ENCODE assay signal across 9 cellular contexts in genomic region chr17:80546267-80546666, GRCh38. TPM values are rescaled to one million over a fixed set of nuclear protein-coding genes. Genes with fewer than 3 reads are reported as not detected.
DNase-seq lines count a peak whose midpoint lies in the region; ATAC-seq and TF ChIP-seq lines count a peak whose summit lies in the region.
"Had no signal": no experiment of that assay in that cellular context is flagged by ENCODE, and none has a peak within 500 bp of the region (broad histone marks: within the 10 kb centered on the region; RNA-seq: fewer than 3 reads in every experiment).

No MANE protein-coding gene starts in this region.

- H3K27me3 Mint-ChIP-seq in dendritic cell treated with granulocyte-macrophage colony-stimulating factor and Interleukin-4, amounts not matched to agents 40 ng/mL and 50 ng/mL, for 4 days = peaks cover 15% of the 10 kb centered on the region
- no peaks in the 10 kb centered on the region for H3K27me3 Mint-ChIP-seq in osteocyte (ENCODE audit: unreplicated experiment)

- H4K20me1 ChIP-seq in HCT116 (ENCODE audit: insufficient read depth) = peaks cover 13% of the 10 kb centered on the region; the same call in 1 of the 2 replicates

- H3K27ac ChIP-seq in HCT116 (ENCODE audit: low read depth, low read length) = no peak overlapping the region

- H3K4me3 Mint-ChIP-seq in dendritic cell treated with granulocyte-macrophage colony-stimulating factor and Interleukin-4, amounts not matched to agents 40 ng/mL and 50 ng/mL, for 4 days = peak overlapping the region; percentile 89
- H3K4me3 Mint-ChIP-seq in osteocyte (ENCODE audit: unreplicated experiment) = peak overlapping the region; percentile 89

- H3K9me3 ChIP-seq in HCT116 (ENCODE audit: control insufficient read depth in 1 of 2, insufficient read depth in 1 of 2, low read depth in 1 of 2, low read length in 2 of 2) (no peaks in the 10 kb centered on the region), NT2/D1 (ENCODE audit: insufficient read depth, low read length) (no peaks in the 10 kb centered on the region)
- H3K9me3 ChIP-seq: heart right ventricle had no signal

- no peak overlapping the region for H3K27ac Mint-ChIP-seq in dendritic cell treated with granulocyte-macrophage colony-stimulating factor and Interleukin-4, amounts not matched to agents 40 ng/mL and 50 ng/mL, for 4 days
- no peak overlapping the region for H3K27ac Mint-ChIP-seq in osteocyte (ENCODE audit: unreplicated experiment)

- TF ChIP-seq CTCF in HCT116 (IDR thresholded peaks at IDR 0.05 in 2 of 3, conservative IDR thresholded peaks at IDR 0.05 in 1 of 3; ENCODE audit: borderline replicate concordance in 1 of 3, insufficient read depth in 1 of 3, low read depth in 2 of 3, low read length in 2 of 3) = no peak
- no peak for TF ChIP-seq CTCF in osteocyte (IDR thresholded peaks at IDR 0.05)

- H3K27me3 ChIP-seq in HCT116 (ENCODE audit: insufficient read depth, low read length) = no peaks in the 10 kb centered on the region
- H3K27me3 ChIP-seq in NT2/D1 (ENCODE audit: insufficient read depth, insufficient read length) = no peaks in the 10 kb centered on the region

- no peaks in the 10 kb centered on the region for H3K9me3 Mint-ChIP-seq in dendritic cell treated with granulocyte-macrophage colony-stimulating factor and Interleukin-4, amounts not matched to agents 40 ng/mL and 50 ng/mL, for 4 days
- H3K9me3 Mint-ChIP-seq in osteocyte (ENCODE audit: unreplicated experiment) = no peaks in the 10 kb centered on the region

- H3K9me2 ChIP-seq in HCT116 (ENCODE audit: insufficient read depth) = no peaks in the 10 kb centered on the region

- peaks cover 9 to 29% of the 10 kb centered on the region in 2 experiments for H3K4me1 ChIP-seq in HCT116 (ENCODE audit: control insufficient read depth in 1 of 2, insufficient read depth in 2 of 2, low read length in 2 of 2)
- H3K4me1 ChIP-seq in NT2/D1 (ENCODE audit: insufficient read depth, insufficient read length) = peaks cover 4% of the 10 kb centered on the region

- peaks cover 26% of the 10 kb centered on the region for H3K4me1 Mint-ChIP-seq in dendritic cell treated with granulocyte-macrophage colony-stimulating factor and Interleukin-4, amounts not matched to agents 40 ng/mL and 50 ng/mL, for 4 days (ENCODE audit: low read depth)
- peaks cover 31% of the 10 kb centered on the region for H3K4me1 Mint-ChIP-seq in osteocyte (ENCODE audit: unreplicated experiment)

- CTCF ChIA-PET in HCT116 (lab: Charles Lee) = no interaction called here

- H3K9ac ChIP-seq in HCT116 (ENCODE audit: low read length) = peak overlapping the region; percentile 90
- peak overlapping the region; percentile 98 for H3K9ac ChIP-seq in NT2/D1 (ENCODE audit: insufficient read length, low read depth)

- no peak for TF ChIP-seq POLR2A in HCT116 (IDR thresholded peaks at IDR 0.05; ENCODE audit: borderline replicate concordance, extremely low read depth, insufficient read depth, insufficient read length)

- BruUV-seq in HCT116 (replicated peaks; lab: Mats Ljungman, UMichigan) = no TSS peak

- ATAC-seq in HCT116 (no peak), GM19328 (IDR thresholded peaks at IDR 0.05; ENCODE audit: unreplicated experiment) (no peak), GM18907 (IDR thresholded peaks at IDR 0.05; ENCODE audit: unreplicated experiment) (no peak)
- ATAC-seq: heart right ventricle had no signal

- RAD21 ChIA-PET in HCT116 (lab: Charles Lee; ENCODE audit: low non-redundant PET in 1 of 2, low total read pairs in 2 of 2, uncharacterized antibody in 2 of 2, unreplicated experiment in 2 of 2) = no interaction called here

- H3K4me3 ChIP-seq in HCT116 (replicated peaks in 1 of 2; ENCODE audit: low read depth in 1 of 2, low read length in 2 of 2) (peak overlapping the region; percentile 81 to 93), NT2/D1 (ENCODE audit: insufficient read length, low read depth) (peak overlapping the region; percentile 95)

- intact Hi-C loops in HCT116 (cut with micrococcal nuclease) = no loop called here
- intact Hi-C loops in dendritic cell treated with granulocyte-macrophage colony-stimulating factor and Interleukin-4, amounts not matched to agents 40 ng/mL and 50 ng/mL, for 4 days (cut with micrococcal nuclease) = no loop called here

- peaks cover 10% of the 10 kb centered on the region for H3K36me3 Mint-ChIP-seq in dendritic cell treated with granulocyte-macrophage colony-stimulating factor and Interleukin-4, amounts not matched to agents 40 ng/mL and 50 ng/mL, for 4 days (ENCODE audit: low read depth)
- no peaks in the 10 kb centered on the region for H3K36me3 Mint-ChIP-seq in osteocyte (ENCODE audit: unreplicated experiment)

- no peak for TF ChIP-seq RAD21 in HCT116 (IDR thresholded peaks at IDR 0.05; ENCODE audit: low read depth)

- no peak for DNase-seq in HCT116 (ENCODE audit: low read depth, low spot score)
- DNase-seq in NT2/D1 (ENCODE audit: low read depth, low spot score) = no peak
- DNase-seq in osteocyte (ENCODE audit: extremely low spot score, unreplicated experiment) = no peak
- no peak for DNase-seq in GM03348 (ENCODE audit: low spot score)
- DNase-seq: heart right ventricle, NCI-H526 treated with DMSO at 0.1 percent for 48 hours had no signal

- H3K4me2 ChIP-seq in HCT116 (ENCODE audit: low read length) = peak overlapping the region; percentile 83

- H3K36me3 ChIP-seq in HCT116 (ENCODE audit: control insufficient read depth in 1 of 2, insufficient read depth in 2 of 2, low read length in 2 of 2) (peaks cover 0 to 4% of the 10 kb centered on the region in 2 experiments; a peak in 1 of 4 replicates), NT2/D1 (ENCODE audit: insufficient read depth, insufficient read length, low read length) (peaks cover 26% of the 10 kb centered on the region)

- H3K79me2 ChIP-seq in HCT116 (ENCODE audit: insufficient read depth, low read length) = peaks cover 65% of the 10 kb centered on the region

- POLR2A ChIA-PET in HCT116 (lab: Charles Lee) = interaction anchor here (1.8 kb wide), 1 partner anchor 92 kb away, joined by 7 read pairs; no protein-coding TSS in a partner anchor

- no peak overlapping the region for H2AFZ ChIP-seq in HCT116 (ENCODE audit: low read depth, low read length, poor library complexity, severe bottlenecking)

TF ChIP-seq in HCT116, 20 proteins besides CTCF, POLR2A, EP300 and RAD21 (continues in another document):
- TF ChIP-seq SP1 (IDR thresholded peaks at IDR 0.05; ENCODE audit: low read depth) (no peak), POLR2AphosphoS5 (IDR thresholded peaks at IDR 0.05; ENCODE audit: low read depth, low read length) (no peak), EGR1 (IDR thresholded peaks at IDR 0.05; ENCODE audit: low read depth) (no peak), ZFX (IDR thresholded peaks at IDR 0.05) (no peak), CEBPB (IDR thresholded peaks at IDR 0.05; ENCODE audit: low read depth) (no peak), ZNF274 (IDR thresholded peaks at IDR 0.05; ENCODE audit: low read depth, low read length) (no peak), JUND (IDR thresholded peaks at IDR 0.05) (no peak), EZH2 (IDR thresholded peaks at IDR 0.05) (no peak), ATF3 (IDR thresholded peaks at IDR 0.05) (no peak), REST (IDR thresholded peaks at IDR 0.05; ENCODE audit: low read depth) (no peak), SRF (IDR thresholded peaks at IDR 0.05; ENCODE audit: low read depth) (no peak; the same call in 1 of the 2 replicates), CBX3 (IDR thresholded peaks at IDR 0.05; ENCODE audit: low read depth) (no peak), MAX (IDR thresholded peaks at IDR 0.05) (no peak), SIN3A (IDR thresholded peaks at IDR 0.05; ENCODE audit: low read depth) (no peak), YY1 (IDR thresholded peaks at IDR 0.05; ENCODE audit: extremely low read depth, insufficient replicate concordance, low read depth, low read length) (no peak), TCF7L2 (IDR thresholded peaks at IDR 0.05; ENCODE audit: borderline replicate concordance, extremely low read depth, insufficient read depth, insufficient read length) (no peak), ELF1 (IDR thresholded peaks at IDR 0.05; ENCODE audit: borderline replicate concordance, low read depth) (no peak)

RNA-seq across cellular contexts. Expression of gene RPTOR, which starts 1.6 kb away (rescaled TPM):
- total RNA-seq in HCT116 (2021; ENCODE audit: unreplicated experiment) (69.5 TPM), osteocyte (36.0 and 37.1 TPM in 2 replicates)
- 30.5 and 37.6 TPM in 2 replicates for polyA plus RNA-seq in HCT116 (2012)
